ENCODE assay signal across 15 cellular contexts in the genomic region with DNA sequence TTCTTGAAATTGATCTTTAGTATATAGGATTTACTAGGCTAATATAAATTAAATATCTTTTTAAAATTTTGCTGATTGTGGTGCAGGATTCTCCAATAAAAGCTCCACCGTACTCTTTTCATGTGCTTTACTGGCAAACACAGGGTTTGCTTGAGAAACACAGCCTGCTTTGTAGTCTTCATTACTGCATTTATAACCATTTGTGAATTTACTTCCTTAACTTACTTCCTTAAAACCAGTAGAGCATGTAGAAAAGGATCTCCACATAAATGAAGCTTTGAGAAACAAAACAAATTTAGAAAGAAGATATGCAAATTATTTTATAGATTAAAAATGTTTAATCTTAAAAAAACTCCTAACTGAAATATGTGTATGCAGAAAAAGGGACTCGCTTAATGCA. TPM values are rescaled to one million over a fixed set of nuclear protein-coding genes. Genes with fewer than 3 reads are reported as not detected.
DNase-seq lines count a peak whose midpoint lies in the region; ATAC-seq and TF ChIP-seq lines count a peak whose summit lies in the region.
"Had no signal": no experiment of that assay in that cellular context is flagged by ENCODE, and none has a peak within 500 bp of the region (broad histone marks: within the 10 kb centered on the region; RNA-seq: fewer than 3 reads in every experiment).

No MANE protein-coding gene starts in this region.

- H3K27ac ChIP-seq in testis: no peak overlapping the region
- H3K27ac ChIP-seq: C4-2B, psoas muscle had no signal

- intact Hi-C loops in testis (cut with DNase I; ENCODE audit: low total_unique reads): no loop called here

- peak overlapping the region; percentile 42 to 93 (median 65) for H3K4me3 Mint-ChIP-seq in IgD-negative memory B cell
- H3K4me3 Mint-ChIP-seq in stimulated activated naive B cell treated with anti-CD40 and anti-IgM and Interleukin-4, amounts not matched to agents 10 μg/mL and 1 μg/mL and 100 μg/mL, for 72 hours: peak overlapping the region; percentile 59 to 67
- H3K4me3 Mint-ChIP-seq in glutamatergic neuron (ENCODE audit: unreplicated experiment): no peak overlapping the region

- DNase-seq in SIG-M5 (lab: John Stamatoyannopoulos, UW) (peak; percentile 57), globus pallidus (ENCODE audit: low spot score) (peak; percentile 47), ACHN (no peak), glutamatergic neuron (no peak), NCI-H345 (lab: John Stamatoyannopoulos, UW) (no peak), testis (no peak)
- no peak for DNase-seq in stimulated activated naive B cell treated with anti-CD40 and anti-IgM and Interleukin-4, amounts not matched to agents 10 μg/mL and 1 μg/mL and 100 μg/mL, for 72 hours
- DNase-seq: caudate nucleus; IMR-90; NCI-H2029; psoas muscle; stimulated activated CD4-positive, alpha-beta T cell treated with anti-CD3 and anti-CD28 coated beads, Interleukin-2, amount 100 ng/mL, for 24 hours had no signal

- H3K9me3 ChIP-seq in testis: no peaks in the 10 kb centered on the region
- H3K9me3 ChIP-seq: psoas muscle had no signal

- H3K27me3 Mint-ChIP-seq in IgD-negative memory B cell (no peaks in the 10 kb centered on the region), glutamatergic neuron (ENCODE audit: unreplicated experiment) (no peaks in the 10 kb centered on the region)
- H3K27me3 Mint-ChIP-seq in stimulated activated naive B cell treated with anti-CD40 and anti-IgM and Interleukin-4, amounts not matched to agents 10 μg/mL and 1 μg/mL and 100 μg/mL, for 72 hours: no peaks in the 10 kb centered on the region

- H3K27ac Mint-ChIP-seq in IgD-negative memory B cell: peak overlapping the region in 2 of 3 donors; percentile 64 to 96
- peak overlapping the region; percentile 89 for H3K27ac Mint-ChIP-seq in stimulated activated naive B cell treated with anti-CD40 and anti-IgM and Interleukin-4, amounts not matched to agents 10 μg/mL and 1 μg/mL and 100 μg/mL, for 72 hours
- H3K27ac Mint-ChIP-seq in glutamatergic neuron (ENCODE audit: unreplicated experiment): no peak overlapping the region
- H3K27ac Mint-ChIP-seq: activated naive CD4-positive, alpha-beta T cell treated with anti-CD3 and anti-CD28 coated beads, Interleukin-2, amount 50 U/mL, for 72 hours had no signal

- H3K36me3 ChIP-seq in testis (ENCODE audit: low read depth, missing control alignments): no peaks in the 10 kb centered on the region

- H3K9me3 Mint-ChIP-seq in IgD-negative memory B cell (no peaks in the 10 kb centered on the region), glutamatergic neuron (ENCODE audit: unreplicated experiment) (no peaks in the 10 kb centered on the region)
- peaks cover 1 to 3% of the 10 kb centered on the region in 2 donors for H3K9me3 Mint-ChIP-seq in stimulated activated naive B cell treated with anti-CD40 and anti-IgM and Interleukin-4, amounts not matched to agents 10 μg/mL and 1 μg/mL and 100 μg/mL, for 72 hours
- H3K9me3 Mint-ChIP-seq: activated naive CD4-positive, alpha-beta T cell treated with anti-CD3 and anti-CD28 coated beads, Interleukin-2, amount 50 U/mL, for 72 hours had no signal

- no peak for TF ChIP-seq POLR2A in testis (IDR thresholded peaks at IDR 0.05)

- peaks cover 41 to 48% (median 45%) of the 10 kb centered on the region in 3 donors for H3K4me1 Mint-ChIP-seq in IgD-negative memory B cell
- H3K4me1 Mint-ChIP-seq in stimulated activated naive B cell treated with anti-CD40 and anti-IgM and Interleukin-4, amounts not matched to agents 10 μg/mL and 1 μg/mL and 100 μg/mL, for 72 hours: peaks cover 39 to 57% of the 10 kb centered on the region in 2 donors
- H3K4me1 Mint-ChIP-seq in glutamatergic neuron (ENCODE audit: low read depth, unreplicated experiment): no peaks in the 10 kb centered on the region

- in situ Hi-C loops in ACHN (cut with HindIII; ENCODE audit: low pct_ligation_motif_present, low pct_unique_long_range_greater_than_20kb, low sequenced_read_pairs): no loop called here

- H3K4me3 ChIP-seq in testis: no peak overlapping the region
- H3K4me3 ChIP-seq: psoas muscle had no signal

- H3K36me3 Mint-ChIP-seq in IgD-negative memory B cell (peaks cover 6% of the 10 kb centered on the region), glutamatergic neuron (ENCODE audit: unreplicated experiment) (no peaks in the 10 kb centered on the region)
- peaks cover 37 to 48% of the 10 kb centered on the region in 2 donors for H3K36me3 Mint-ChIP-seq in stimulated activated naive B cell treated with anti-CD40 and anti-IgM and Interleukin-4, amounts not matched to agents 10 μg/mL and 1 μg/mL and 100 μg/mL, for 72 hours

- H3K4me1 ChIP-seq in testis: peaks cover 14% of the 10 kb centered on the region

- 77 to 78% methylated on average over 2 of the region's 2 CpGs for WGBS in testis, 2 donors

- ATAC-seq in stimulated activated naive B cell treated with anti-CD40 and anti-IgM and Interleukin-4, amounts not matched to agents 10 μg/mL and 1 μg/mL and 100 μg/mL, for 72 hours (replicated peaks): no peak
- ATAC-seq: activated naive CD4-positive, alpha-beta T cell treated with anti-CD3 and anti-CD28 coated beads, Interleukin-2, amount 50 U/mL, for 72 hours; psoas muscle had no signal

- no peaks in the 10 kb centered on the region for H3K27me3 ChIP-seq in testis

- TF ChIP-seq CTCF in glutamatergic neuron (IDR thresholded peaks at IDR 0.05; ENCODE audit: partially characterized antibody, unreplicated experiment) (no peak), testis (IDR thresholded peaks at IDR 0.05) (no peak)

RNA-seq across cellular contexts. Expression of a gene that starts 28.8 kb away (rescaled TPM):
- polyA plus RNA-seq in IgD-negative memory B cell (298 TPM), testis (ENCODE audit: insufficient read depth, low read depth, low replicate concordance) (10.2 TPM)
- total RNA-seq in glutamatergic neuron (ENCODE audit: unreplicated experiment) (8.7 TPM), testis (10 to 100 TPM; 10.5 to 14.7 TPM)

Comparison
In these comparisons a context has a peak if more than half of its experiments do, and no peak if none do; other contexts are left out.
1. DNase-seq: peak in SIG-M5 (single experiment) and globus pallidus (single experiment); none in stimulated activated naive B cell treated with anti-CD40 and anti-IgM and Interleukin-4, amounts not matched to agents 10 μg/mL and 1 μg/mL and 100 μg/mL, for 72 hours (single experiment), ACHN (single experiment), glutamatergic neuron (single experiment), NCI-H345 (single experiment) and testis (single experiment).